ENCODE assay signal across 7 cellular contexts in genomic region chr11:90323289-90323688, GRCh38.
"Had no signal": no experiment of that assay in that cellular context is flagged by ENCODE, and none has a peak within 500 bp of the region (broad histone marks: within the 10 kb centered on the region; RNA-seq: fewer than 3 reads in every experiment).

No MANE protein-coding gene starts in this region.

- H3K9ac ChIP-seq: KMS-11 had no signal

- FAIRE-seq: HTR-8/SVneo, K562 had no signal

- ATAC-seq: K562 had no signal

- H3K4me3 ChIP-seq: K562 had no signal

- H3K27ac ChIP-seq: HL-60, KMS-11 had no signal

- DNase-seq: IMR-90, KBM-7, KG1 had no signal

- H3K4me2 ChIP-seq: KMS-11 had no signal
